Comparison of ENCODE assay signal across 21 cellular contexts in the genomic region with DNA sequence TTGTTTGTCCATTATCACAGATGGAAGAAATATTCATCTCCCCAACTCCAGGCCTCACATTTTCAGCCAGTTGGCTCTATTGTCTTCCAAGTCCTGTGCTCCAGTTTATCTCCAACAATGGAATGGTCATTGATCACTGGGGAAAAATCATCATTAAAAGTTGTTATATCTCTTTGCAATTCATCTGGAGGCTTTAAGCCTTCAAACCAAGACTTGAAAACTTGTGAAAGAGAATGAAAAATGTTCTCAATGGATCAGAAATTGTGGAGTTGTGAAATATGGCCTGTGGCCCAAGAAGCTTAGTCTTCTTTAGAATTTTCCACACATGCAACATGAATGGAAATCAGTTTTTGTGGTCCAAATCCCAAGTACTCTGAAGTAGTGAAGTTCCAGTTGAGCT.
"Had no signal": no experiment of that assay in that cellular context is flagged by ENCODE, and none has a peak within 500 bp of the region (broad histone marks: within the 10 kb centered on the region; RNA-seq: fewer than 3 reads in every experiment).

No MANE protein-coding gene starts in this region.

- H3K9me3 ChIP-seq: lower lobe of right lung, ovary, right atrium auricular region, right lobe of liver, spleen, suprapubic skin, thoracic aorta, tibial artery, upper lobe of right lung had no signal

- H3K27me3 ChIP-seq: hepatocyte, ovary, right atrium auricular region, right lobe of liver, spleen, suprapubic skin, tibial artery, upper lobe of right lung had no signal

- H3K36me3 ChIP-seq: lower lobe of right lung, ovary, right atrium auricular region, right lobe of liver, spleen, suprapubic skin, thoracic aorta, tibial artery, upper lobe of right lung had no signal

- H3K27ac ChIP-seq: hepatocyte, lower lobe of right lung, ovary, right atrium auricular region, right lobe of liver, skin epidermis, spleen, suprapubic skin, thoracic aorta, tibial artery, upper lobe of right lung had no signal

- H2AFZ ChIP-seq: hepatocyte had no signal

- DNase-seq: kidney glomerular epithelial cell; left cardiac atrium; lower lobe of right lung; mammary epithelial cell; mesenchymal stem cell; naive B cell; natural killer cell; nephron progenitor cell; ovary; right lobe of liver; spleen; stimulated activated CD4-positive, alpha-beta T cell treated with anti-CD3 and anti-CD28 coated beads, Interleukin-4, amount 100 ng/mL, for 24 hours; stimulated activated naive CD4-positive, alpha-beta T cell; tibial artery; trophoblast cell; upper lobe of right lung had no signal

- H3K4me3 ChIP-seq: hepatocyte, lower lobe of right lung, ovary, right atrium auricular region, right lobe of liver, skin epidermis, spleen, suprapubic skin, thoracic aorta, tibial artery, upper lobe of right lung had no signal

- H3K4me1 ChIP-seq: lower lobe of right lung, right atrium auricular region, right lobe of liver, spleen, tibial artery, upper lobe of right lung had no signal

- H3K79me2 ChIP-seq: hepatocyte had no signal

- H3K4me2 ChIP-seq: hepatocyte had no signal
